ENCODE assay signal across 2 cellular contexts in the genomic region with DNA sequence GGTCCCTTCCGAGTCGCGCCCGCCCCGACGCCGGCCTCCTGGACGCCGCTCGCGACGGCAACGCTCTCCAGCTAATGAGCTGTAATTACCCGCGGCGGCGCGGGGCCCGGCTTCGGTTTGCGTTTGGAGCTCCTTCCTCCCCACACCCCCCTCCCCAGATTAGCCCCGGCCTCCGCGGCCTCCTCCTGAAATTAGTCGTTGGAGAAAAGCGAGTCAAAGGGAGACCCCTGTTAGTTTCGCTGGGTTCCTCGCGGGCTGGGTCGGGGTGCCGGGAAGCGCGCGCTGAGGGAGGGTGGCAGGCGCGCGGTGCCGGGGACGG.
TF ChIP-seq lines count a peak whose summit lies in the region.

No MANE protein-coding gene starts in this region.

TF ChIP-seq in A549, 52 proteins besides CTCF, POLR2A, EP300 and RAD21:
- TF ChIP-seq, protein P1, sequence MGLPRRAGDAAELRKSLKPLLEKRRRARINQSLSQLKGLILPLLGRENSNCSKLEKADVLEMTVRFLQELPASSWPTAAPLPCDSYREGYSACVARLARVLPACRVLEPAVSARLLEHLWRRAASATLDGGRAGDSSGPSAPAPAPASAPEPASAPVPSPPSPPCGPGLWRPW (IDR thresholded peaks at IDR 0.05) = no peak
- no peak for TF ChIP-seq FOSL2 (IDR thresholded peaks at IDR 0.05)
- no peak for TF ChIP-seq FOSL2 (CRISPR knock-in tag; IDR thresholded peaks at IDR 0.05)
- TF ChIP-seq MAFK (IDR thresholded peaks at IDR 0.05; ENCODE audit: partially characterized antibody) = no peak
- no peak for TF ChIP-seq PHF8 (IDR thresholded peaks at IDR 0.05; ENCODE audit: borderline replicate concordance, low read depth)
- TF ChIP-seq ZC3H11A (IDR thresholded peaks at IDR 0.05) = no peak

TF ChIP-seq in IMR-90, 13 proteins besides CTCF, POLR2A, EP300 and RAD21:
- TF ChIP-seq, protein P2, sequence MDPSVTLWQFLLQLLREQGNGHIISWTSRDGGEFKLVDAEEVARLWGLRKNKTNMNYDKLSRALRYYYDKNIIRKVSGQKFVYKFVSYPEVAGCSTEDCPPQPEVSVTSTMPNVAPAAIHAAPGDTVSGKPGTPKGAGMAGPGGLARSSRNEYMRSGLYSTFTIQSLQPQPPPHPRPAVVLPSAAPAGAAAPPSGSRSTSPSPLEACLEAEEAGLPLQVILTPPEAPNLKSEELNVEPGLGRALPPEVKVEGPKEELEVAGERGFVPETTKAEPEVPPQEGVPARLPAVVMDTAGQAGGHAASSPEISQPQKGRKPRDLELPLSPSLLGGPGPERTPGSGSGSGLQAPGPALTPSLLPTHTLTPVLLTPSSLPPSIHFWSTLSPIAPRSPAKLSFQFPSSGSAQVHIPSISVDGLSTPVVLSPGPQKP (IDR thresholded peaks at IDR 0.05; ENCODE audit: borderline replicate concordance, low read depth, low read length) = no peak
- TF ChIP-seq MAFK (IDR thresholded peaks at IDR 0.05; ENCODE audit: low read depth, low read length) (no peak), MAZ (IDR thresholded peaks at IDR 0.05; ENCODE audit: borderline replicate concordance, low read depth, low read length) (no peak), RCOR1 (IDR thresholded peaks at IDR 0.05; ENCODE audit: insufficient replicate concordance, low read length) (no peak), FOS (IDR thresholded peaks at IDR 0.05; ENCODE audit: low read depth, low read length) (no peak), CHD1 (IDR thresholded peaks at IDR 0.05; ENCODE audit: low read depth, low read length) (no peak), CEBPB (IDR thresholded peaks at IDR 0.05; ENCODE audit: low read depth, low read length) (no peak)
- TF ChIP-seq, protein P3, sequence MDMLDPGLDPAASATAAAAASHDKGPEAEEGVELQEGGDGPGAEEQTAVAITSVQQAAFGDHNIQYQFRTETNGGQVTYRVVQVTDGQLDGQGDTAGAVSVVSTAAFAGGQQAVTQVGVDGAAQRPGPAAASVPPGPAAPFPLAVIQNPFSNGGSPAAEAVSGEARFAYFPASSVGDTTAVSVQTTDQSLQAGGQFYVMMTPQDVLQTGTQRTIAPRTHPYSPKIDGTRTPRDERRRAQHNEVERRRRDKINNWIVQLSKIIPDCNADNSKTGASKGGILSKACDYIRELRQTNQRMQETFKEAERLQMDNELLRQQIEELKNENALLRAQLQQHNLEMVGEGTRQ (IDR thresholded peaks at IDR 0.05; ENCODE audit: low read depth, low read length) = no peak
